In genomic region chr3:105772635-105773034, GRCh38 we compare ENCODE assay signal across 18 cellular contexts.
DNase-seq lines count a peak whose midpoint lies in the region; ATAC-seq and TF ChIP-seq lines count a peak whose summit lies in the region.
"Had no signal": no experiment of that assay in that cellular context is flagged by ENCODE, and none has a peak within 500 bp of the region (broad histone marks: within the 10 kb centered on the region; RNA-seq: fewer than 3 reads in every experiment).

No MANE protein-coding gene starts in this region.

- TF ChIP-seq CTCF in CD8-positive, alpha-beta T cell (IDR thresholded peaks at IDR 0.05) = no peak
- no peak for TF ChIP-seq CTCF in mesothelial cell of epicardium (IDR thresholded peaks at IDR 0.05; ENCODE audit: unreplicated experiment)

- CTCF ChIA-PET in activated CD4-positive, alpha-beta memory T cell treated with anti-CD3 and anti-CD28 coated beads for 36 hours (lab: Charles Lee) = no interaction called here
- CTCF ChIA-PET in activated CD4-positive, alpha-beta memory T cell treated with anti-CD3 and anti-CD28 coated beads, Interleukin-2, amount 10 ng/mL, durations not matched to agents 7 days and 5 days (lab: Charles Lee) = no interaction called here
- CTCF ChIA-PET in CD8-positive, alpha-beta T cell (lab: Charles Lee) = no interaction called here

- peak overlapping the region; percentile 13 for H3K4me3 Mint-ChIP-seq in activated CD4-positive, alpha-beta memory T cell treated with anti-CD3 and anti-CD28 coated beads for 36 hours
- no peak overlapping the region for H3K4me3 Mint-ChIP-seq in activated CD4-positive, alpha-beta memory T cell treated with anti-CD3 and anti-CD28 coated beads, Interleukin-2, amount 10 ng/mL, durations not matched to agents 7 days and 5 days
- peak overlapping the region; percentile 29 for H3K4me3 Mint-ChIP-seq in CD8-positive, alpha-beta T cell
- no peak overlapping the region for H3K4me3 Mint-ChIP-seq in activated naive CD8-positive, alpha-beta T cell treated with anti-CD3 and anti-CD28 coated beads for 36 hours
- peak overlapping the region; percentile 28 for H3K4me3 Mint-ChIP-seq in natural killer cell treated with Interleukin-12 subunit alpha and Interleukin-12 subunit beta and Interleukin-15 and Interleukin-18, amount 100 ng/mL, for 72 hours
- H3K4me3 Mint-ChIP-seq in mesothelial cell of epicardium = no peak overlapping the region
- H3K4me3 Mint-ChIP-seq: CD14-positive monocyte had no signal

- peaks cover 58% of the 10 kb centered on the region for H3K36me3 Mint-ChIP-seq in activated CD4-positive, alpha-beta memory T cell treated with anti-CD3 and anti-CD28 coated beads for 36 hours
- H3K36me3 Mint-ChIP-seq in activated CD4-positive, alpha-beta memory T cell treated with anti-CD3 and anti-CD28 coated beads, Interleukin-2, amount 10 ng/mL, durations not matched to agents 7 days and 5 days (ENCODE audit: low read depth) = peaks cover 75% of the 10 kb centered on the region
- H3K36me3 Mint-ChIP-seq in CD8-positive, alpha-beta T cell = peaks cover 57% of the 10 kb centered on the region
- H3K36me3 Mint-ChIP-seq in activated naive CD8-positive, alpha-beta T cell treated with anti-CD3 and anti-CD28 coated beads for 36 hours = peaks cover 92% of the 10 kb centered on the region
- H3K36me3 Mint-ChIP-seq in natural killer cell treated with Interleukin-12 subunit alpha and Interleukin-12 subunit beta and Interleukin-15 and Interleukin-18, amount 100 ng/mL, for 72 hours = peaks cover 20% of the 10 kb centered on the region
- peaks cover 26% of the 10 kb centered on the region for H3K36me3 Mint-ChIP-seq in mesothelial cell of epicardium

- H3K36me3 ChIP-seq in CD8-positive, alpha-beta T cell (ENCODE audit: insufficient read depth, low read length) = no peaks in the 10 kb centered on the region

- H3K27ac Mint-ChIP-seq in activated CD4-positive, alpha-beta memory T cell treated with anti-CD3 and anti-CD28 coated beads for 36 hours = no peak overlapping the region
- H3K27ac Mint-ChIP-seq in activated CD4-positive, alpha-beta memory T cell treated with anti-CD3 and anti-CD28 coated beads, Interleukin-2, amount 10 ng/mL, durations not matched to agents 7 days and 5 days = no peak overlapping the region
- peak overlapping the region; percentile 60 for H3K27ac Mint-ChIP-seq in CD8-positive, alpha-beta T cell
- H3K27ac Mint-ChIP-seq in activated naive CD8-positive, alpha-beta T cell treated with anti-CD3 and anti-CD28 coated beads for 36 hours = peak overlapping the region; percentile 88
- H3K27ac Mint-ChIP-seq in natural killer cell treated with Interleukin-12 subunit alpha and Interleukin-12 subunit beta and Interleukin-15 and Interleukin-18, amount 100 ng/mL, for 72 hours = peak overlapping the region; percentile 45 to 58
- no peak overlapping the region for H3K27ac Mint-ChIP-seq in mesothelial cell of epicardium

- ATAC-seq in CD8-positive, alpha-beta T cell = no peak
- ATAC-seq in natural killer cell treated with Interleukin-12 subunit alpha and Interleukin-12 subunit beta and Interleukin-15 and Interleukin-18, amount 100 ng/mL, for 72 hours = no peak

- H3K27me3 ChIP-seq in CD8-positive, alpha-beta T cell (ENCODE audit: insufficient read depth, low read length) = no peaks in the 10 kb centered on the region

- no peak for DNase-seq in activated CD4-positive, alpha-beta memory T cell treated with anti-CD3 and anti-CD28 coated beads for 36 hours
- no peak for DNase-seq in activated CD4-positive, alpha-beta memory T cell treated with anti-CD3 and anti-CD28 coated beads, Interleukin-2, amount 10 ng/mL, durations not matched to agents 7 days and 5 days
- DNase-seq in CD8-positive, alpha-beta T cell = no peak
- DNase-seq in activated naive CD8-positive, alpha-beta T cell treated with anti-CD3 and anti-CD28 coated beads for 36 hours = no peak
- no peak for DNase-seq in natural killer cell treated with Interleukin-12 subunit alpha and Interleukin-12 subunit beta and Interleukin-15 and Interleukin-18, amount 100 ng/mL, for 72 hours (ENCODE audit: low spot score)
- DNase-seq in NCI-H748 (lab: John Stamatoyannopoulos, UW; ENCODE audit: unreplicated experiment) = no peak
- no peak for DNase-seq in mesothelial cell of epicardium (ENCODE audit: low spot score in 2 of 2, unreplicated experiment in 2 of 2)
- no peak for DNase-seq in epidermal melanocyte (ENCODE audit: insufficient read length, low spot score)
- DNase-seq: DMS79 treated with DMSO at 0.1 percent for 48 hours, GOT3, NCI-H146, NCI-H2081 treated with DMSO at 0.1 percent for 48 hours, NCI-H2227 treated with DMSO at 0.1 percent for 48 hours, NCI-H526, OCI-M1, RPMI8226 had no signal

- no peaks in the 10 kb centered on the region for H3K9me3 Mint-ChIP-seq in activated CD4-positive, alpha-beta memory T cell treated with anti-CD3 and anti-CD28 coated beads for 36 hours
- H3K9me3 Mint-ChIP-seq in activated CD4-positive, alpha-beta memory T cell treated with anti-CD3 and anti-CD28 coated beads, Interleukin-2, amount 10 ng/mL, durations not matched to agents 7 days and 5 days = peaks cover 5% of the 10 kb centered on the region
- H3K9me3 Mint-ChIP-seq in CD8-positive, alpha-beta T cell = no peaks in the 10 kb centered on the region
- H3K9me3 Mint-ChIP-seq in activated naive CD8-positive, alpha-beta T cell treated with anti-CD3 and anti-CD28 coated beads for 36 hours = peaks cover 19% of the 10 kb centered on the region
- H3K9me3 Mint-ChIP-seq in natural killer cell treated with Interleukin-12 subunit alpha and Interleukin-12 subunit beta and Interleukin-15 and Interleukin-18, amount 100 ng/mL, for 72 hours = peaks cover 7% of the 10 kb centered on the region
- peaks cover 13% of the 10 kb centered on the region for H3K9me3 Mint-ChIP-seq in mesothelial cell of epicardium

- POLR2A ChIA-PET in activated CD4-positive, alpha-beta memory T cell treated with anti-CD3 and anti-CD28 coated beads for 36 hours (lab: Charles Lee) = no interaction called here
- POLR2A ChIA-PET in activated CD4-positive, alpha-beta memory T cell treated with anti-CD3 and anti-CD28 coated beads, Interleukin-2, amount 10 ng/mL, durations not matched to agents 7 days and 5 days (lab: Charles Lee) = interaction anchor here (0.6 kb wide), 1 partner anchor 8 kb away, joined by 3 read pairs; no protein-coding TSS in a partner anchor
- POLR2A ChIA-PET in CD8-positive, alpha-beta T cell (lab: Charles Lee) = interaction anchor here (0.9 kb wide), 1 partner anchor 8 kb away, joined by 3 read pairs; no protein-coding TSS in a partner anchor

- no peak overlapping the region for H3K4me3 ChIP-seq in CD8-positive, alpha-beta T cell (ENCODE audit: low read depth, low read length)

- no peaks in the 10 kb centered on the region for H3K9me3 ChIP-seq in CD8-positive, alpha-beta T cell (ENCODE audit: low read length)

- H3K4me1 Mint-ChIP-seq in activated CD4-positive, alpha-beta memory T cell treated with anti-CD3 and anti-CD28 coated beads for 36 hours (ENCODE audit: low read depth) = peaks cover 79% of the 10 kb centered on the region
- peaks cover 47% of the 10 kb centered on the region for H3K4me1 Mint-ChIP-seq in activated CD4-positive, alpha-beta memory T cell treated with anti-CD3 and anti-CD28 coated beads, Interleukin-2, amount 10 ng/mL, durations not matched to agents 7 days and 5 days
- H3K4me1 Mint-ChIP-seq in CD8-positive, alpha-beta T cell (ENCODE audit: low read depth) = peaks cover 90% of the 10 kb centered on the region
- peaks cover 75% of the 10 kb centered on the region for H3K4me1 Mint-ChIP-seq in activated naive CD8-positive, alpha-beta T cell treated with anti-CD3 and anti-CD28 coated beads for 36 hours
- H3K4me1 Mint-ChIP-seq in natural killer cell treated with Interleukin-12 subunit alpha and Interleukin-12 subunit beta and Interleukin-15 and Interleukin-18, amount 100 ng/mL, for 72 hours (ENCODE audit: low read depth in 2 of 2) = peaks cover 74 to 77% of the 10 kb centered on the region in 2 donors
- peaks cover 15% of the 10 kb centered on the region for H3K4me1 Mint-ChIP-seq in mesothelial cell of epicardium

- intact Hi-C loops in activated CD4-positive, alpha-beta memory T cell treated with anti-CD3 and anti-CD28 coated beads for 36 hours (cut with micrococcal nuclease) = loop anchor here (10.0 kb wide), 1 partner anchor 652 kb away; no protein-coding TSS in a partner anchor
- intact Hi-C loops in CD8-positive, alpha-beta T cell (cut with DNase I, micrococcal nuclease) = loop anchor here in 1 of 2 experiments (5.0 kb wide), 1 partner anchor 40 kb away; no protein-coding TSS in a partner anchor

- H3K27ac ChIP-seq in CD8-positive, alpha-beta T cell (ENCODE audit: low read depth, low read length) = no peak overlapping the region
- H3K27ac ChIP-seq: HL-60 had no signal

- peaks cover 53% of the 10 kb centered on the region for H3K4me1 ChIP-seq in CD8-positive, alpha-beta T cell (ENCODE audit: insufficient read depth, low read length)

- no peaks in the 10 kb centered on the region for H3K27me3 Mint-ChIP-seq in activated CD4-positive, alpha-beta memory T cell treated with anti-CD3 and anti-CD28 coated beads for 36 hours
- H3K27me3 Mint-ChIP-seq in activated CD4-positive, alpha-beta memory T cell treated with anti-CD3 and anti-CD28 coated beads, Interleukin-2, amount 10 ng/mL, durations not matched to agents 7 days and 5 days = no peaks in the 10 kb centered on the region
- no peaks in the 10 kb centered on the region for H3K27me3 Mint-ChIP-seq in CD8-positive, alpha-beta T cell (ENCODE audit: low read depth)
- no peaks in the 10 kb centered on the region for H3K27me3 Mint-ChIP-seq in activated naive CD8-positive, alpha-beta T cell treated with anti-CD3 and anti-CD28 coated beads for 36 hours
- no peaks in the 10 kb centered on the region for H3K27me3 Mint-ChIP-seq in natural killer cell treated with Interleukin-12 subunit alpha and Interleukin-12 subunit beta and Interleukin-15 and Interleukin-18, amount 100 ng/mL, for 72 hours
- no peaks in the 10 kb centered on the region for H3K27me3 Mint-ChIP-seq in mesothelial cell of epicardium (ENCODE audit: low read depth)

Comparison
In these comparisons a context has a peak if more than half of its experiments do, and no peak if none do; other contexts are left out.
1. H3K4me3 Mint-ChIP-seq: peak in activated CD4-positive, alpha-beta memory T cell treated with anti-CD3 and anti-CD28 coated beads for 36 hours (single experiment), CD8-positive, alpha-beta T cell (single experiment) and natural killer cell treated with Interleukin-12 subunit alpha and Interleukin-12 subunit beta and Interleukin-15 and Interleukin-18, amount 100 ng/mL, for 72 hours (single experiment); none in activated CD4-positive, alpha-beta memory T cell treated with anti-CD3 and anti-CD28 coated beads, Interleukin-2, amount 10 ng/mL, durations not matched to agents 7 days and 5 days (single experiment), activated naive CD8-positive, alpha-beta T cell treated with anti-CD3 and anti-CD28 coated beads for 36 hours (single experiment) and mesothelial cell of epicardium (single experiment).
2. H3K27ac Mint-ChIP-seq: peak in CD8-positive, alpha-beta T cell (single experiment), activated naive CD8-positive, alpha-beta T cell treated with anti-CD3 and anti-CD28 coated beads for 36 hours (single experiment) and natural killer cell treated with Interleukin-12 subunit alpha and Interleukin-12 subunit beta and Interleukin-15 and Interleukin-18, amount 100 ng/mL, for 72 hours (2 of 2); none in activated CD4-positive, alpha-beta memory T cell treated with anti-CD3 and anti-CD28 coated beads for 36 hours (single experiment), activated CD4-positive, alpha-beta memory T cell treated with anti-CD3 and anti-CD28 coated beads, Interleukin-2, amount 10 ng/mL, durations not matched to agents 7 days and 5 days (single experiment) and mesothelial cell of epicardium (single experiment).